14 cellular contexts compared by ENCODE assay signal in the genomic region with DNA sequence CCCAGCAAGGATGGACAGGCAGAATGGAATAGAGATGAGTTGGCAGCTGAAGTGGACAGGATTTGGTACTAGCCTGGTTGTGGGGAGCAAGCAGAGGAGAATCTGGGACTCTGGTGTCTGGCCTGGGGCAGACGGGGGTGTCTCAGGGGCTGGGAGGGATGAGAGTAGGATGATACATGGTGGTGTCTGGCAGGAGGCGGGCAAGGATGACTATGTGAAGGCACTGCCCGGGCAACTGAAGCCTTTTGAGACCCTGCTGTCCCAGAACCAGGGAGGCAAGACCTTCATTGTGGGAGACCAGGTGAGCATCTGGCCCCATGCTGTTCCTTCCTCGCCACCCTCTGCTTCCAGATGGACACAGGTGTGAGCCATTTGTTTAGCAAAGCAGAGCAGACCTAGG. TPM values are rescaled to one million over a fixed set of nuclear protein-coding genes. Genes with fewer than 3 reads are reported as not detected.
DNase-seq lines count a peak whose midpoint lies in the region; ATAC-seq, FAIRE-seq and TF ChIP-seq lines count a peak whose summit lies in the region.
"Had no signal": no experiment of that assay in that cellular context is flagged by ENCODE, and none has a peak within 500 bp of the region (broad histone marks: within the 10 kb centered on the region; RNA-seq: fewer than 3 reads in every experiment).

No MANE protein-coding gene starts in this region.

- H3K4me3 ChIP-seq in CD4-positive, CD25-positive, alpha-beta regulatory T cell (ENCODE audit: low read depth, low read length), result no peak overlapping the region
- H3K4me3 ChIP-seq in IMR-90 (ENCODE audit: insufficient read depth, low read depth, low read length), result no peak overlapping the region
- H3K4me3 ChIP-seq in GM12878, result peak overlapping the region; percentile 85
- H3K4me3 ChIP-seq: prostate gland had no signal

- H3K79me2 ChIP-seq in GM12878 (ENCODE audit: control insufficient read depth, insufficient read depth, low read length), result peaks cover 42% of the 10 kb centered on the region

- H3K9me1 ChIP-seq in IMR-90 (ENCODE audit: insufficient read depth, low read length), result peaks cover 16% of the 10 kb centered on the region

- H2BK5ac ChIP-seq in IMR-90 (ENCODE audit: low read depth, low read length, poor library complexity, severe bottlenecking), result no peak overlapping the region

- peak overlapping the region; percentile 20 to 89 (median 65) for H3K4me3 Mint-ChIP-seq in CD4-positive, CD25-positive, alpha-beta regulatory T cell
- H3K4me3 Mint-ChIP-seq in natural killer cell treated with Interleukin-12 subunit alpha and Interleukin-12 subunit beta and Interleukin-15 and Interleukin-18, amount 100 ng/mL, for 72 hours, result peak overlapping the region; percentile 73

- peaks cover 0 to 2% (median 0%) of the 10 kb centered on the region in 7 donors for H3K9me3 Mint-ChIP-seq in CD4-positive, CD25-positive, alpha-beta regulatory T cell
- no peaks in the 10 kb centered on the region for H3K9me3 Mint-ChIP-seq in natural killer cell treated with Interleukin-12 subunit alpha and Interleukin-12 subunit beta and Interleukin-15 and Interleukin-18, amount 100 ng/mL, for 72 hours

- BruUV-seq in IMR-90 (replicated peaks; lab: Mats Ljungman, UMichigan) (no TSS peak), GM12878 (replicated peaks; lab: Mats Ljungman, UMichigan) (TSS peak; percentile 74)

- no peak overlapping the region for H4K91ac ChIP-seq in IMR-90 (ENCODE audit: insufficient read depth, low read depth, low read length)

- H4K8ac ChIP-seq in IMR-90 (ENCODE audit: low read depth in 2 of 2, low read length in 2 of 2), result no peak overlapping the region

- no peaks in the 10 kb centered on the region for H3K9me3 ChIP-seq in CD4-positive, CD25-positive, alpha-beta regulatory T cell (ENCODE audit: control insufficient read depth in 2 of 2, low read length in 2 of 2)
- no peaks in the 10 kb centered on the region for H3K9me3 ChIP-seq in IMR-90 (ENCODE audit: control insufficient read depth, insufficient read depth, low read length)
- H3K9me3 ChIP-seq in GM12878 (replicated peaks; ENCODE audit: control insufficient read depth, insufficient read depth, low read length), result peaks cover 7% of the 10 kb centered on the region; the same call in 2 of the 3 replicates
- H3K9me3 ChIP-seq: prostate gland, tibial artery had no signal

- no peak overlapping the region for H2BK120ac ChIP-seq in IMR-90 (ENCODE audit: low read depth, low read length)

- H3K36me3 ChIP-seq in CD4-positive, CD25-positive, alpha-beta regulatory T cell (ENCODE audit: control insufficient read depth, insufficient read depth, low read length), result no peaks in the 10 kb centered on the region
- H3K36me3 ChIP-seq in IMR-90 (ENCODE audit: control insufficient read depth, insufficient read depth, low read length) (peaks cover 20% of the 10 kb centered on the region), GM12878 (ENCODE audit: control insufficient read depth in 2 of 2, insufficient read depth in 2 of 2, low read length in 1 of 2) (peaks cover 4 to 8% of the 10 kb centered on the region in 2 experiments; a peak in 3 of 4 replicates)
- H3K36me3 ChIP-seq: prostate gland had no signal

- H3K14ac ChIP-seq in IMR-90 (replicated peaks; ENCODE audit: low read depth, low read length), result no peak overlapping the region

- 94% methylated on average over 3 of the region's 4 CpGs; no CpG with 5 or more reads in 1 of the 2 experiments for WGBS in IMR-90 (ENCODE audit: extremely low coverage in 2 of 2, insufficient read length in 1 of 2), 2 experiments
- 69% methylated on average over 4 of the region's 4 CpGs for WGBS in GM12878 (ENCODE audit: insufficient coverage, insufficient replicate concordance, low lambda C conversion rate, missing lambda C conversion rate)

- TF ChIP-seq RAD21 in IMR-90 (IDR thresholded peaks at IDR 0.05; ENCODE audit: low read length) (no peak), GM12878 (IDR thresholded peaks at IDR 0.05; ENCODE audit: insufficient read depth, low read depth, low read length) (no peak)

- peaks cover 6% of the 10 kb centered on the region for H3K36me3 Mint-ChIP-seq in CD4-positive, CD25-positive, alpha-beta regulatory T cell
- peaks cover 20% of the 10 kb centered on the region for H3K36me3 Mint-ChIP-seq in natural killer cell treated with Interleukin-12 subunit alpha and Interleukin-12 subunit beta and Interleukin-15 and Interleukin-18, amount 100 ng/mL, for 72 hours

- in situ Hi-C loops in IMR-90 (cut with MboI; ENCODE audit: low sequenced_read_pairs) (no loop called here), GM12878 (cut with MboI) (no loop called here)

- H3K4ac ChIP-seq in IMR-90 (ENCODE audit: low read depth, low read length), result no peak overlapping the region

- peaks cover 14% of the 10 kb centered on the region for H3K4me1 ChIP-seq in CD4-positive, CD25-positive, alpha-beta regulatory T cell (ENCODE audit: control insufficient read depth, insufficient read depth, low read length, poor library complexity, severe bottlenecking)
- H3K4me1 ChIP-seq in IMR-90 (ENCODE audit: control insufficient read depth, insufficient read depth, low read length) (peaks cover 11% of the 10 kb centered on the region), GM12878 (ENCODE audit: control insufficient read depth, insufficient read depth, low read length) (peaks cover 51% of the 10 kb centered on the region)

- H3K27ac ChIP-seq in CD4-positive, CD25-positive, alpha-beta regulatory T cell (ENCODE audit: insufficient read depth, low read length, poor library complexity, severe bottlenecking), result no peak overlapping the region
- H3K27ac ChIP-seq in IMR-90 (ENCODE audit: insufficient read depth, low read length), result no peak overlapping the region
- peak overlapping the region; percentile 64 for H3K27ac ChIP-seq in GM12878 (ENCODE audit: control insufficient read depth, insufficient read depth)

- TF ChIP-seq CTCF in IMR-90 (conservative IDR thresholded peaks at IDR 0.05; ENCODE audit: low read depth, low read length) (no peak), GM12878 (IDR thresholded peaks at IDR 0.05 in 2 of 3, conservative IDR thresholded peaks at IDR 0.05 in 1 of 3; ENCODE audit: control insufficient read depth in 2 of 3, extremely low read depth in 1 of 3, insufficient read depth in 1 of 3, low read depth in 3 of 3, low read length in 3 of 3) (no peak)

- no peak for ATAC-seq in CD4-positive, CD25-positive, alpha-beta regulatory T cell (ENCODE audit: low read depth in 2 of 2)
- ATAC-seq in IMR-90 (ENCODE audit: low read depth) (no peak), GM12878 (no peak), GM19452 (IDR thresholded peaks at IDR 0.05; ENCODE audit: unreplicated experiment) (no peak), GM21381 (IDR thresholded peaks at IDR 0.05; ENCODE audit: unreplicated experiment) (no peak)
- ATAC-seq in natural killer cell treated with Interleukin-12 subunit alpha and Interleukin-12 subunit beta and Interleukin-15 and Interleukin-18, amount 100 ng/mL, for 72 hours, result no peak

- H2AK5ac ChIP-seq in IMR-90 (ENCODE audit: low read depth, low read length), result no peak overlapping the region

- no peak overlapping the region for H2BK15ac ChIP-seq in IMR-90 (ENCODE audit: low read depth, low read length)

- peaks cover 14% of the 10 kb centered on the region for H3K27me3 Mint-ChIP-seq in CD4-positive, CD25-positive, alpha-beta regulatory T cell
- no peaks in the 10 kb centered on the region for H3K27me3 Mint-ChIP-seq in natural killer cell treated with Interleukin-12 subunit alpha and Interleukin-12 subunit beta and Interleukin-15 and Interleukin-18, amount 100 ng/mL, for 72 hours

- no peak overlapping the region for H4K5ac ChIP-seq in IMR-90 (ENCODE audit: low read depth, low read length)

- POLR2A ChIA-PET in IMR-90 (lab: Charles Lee; ENCODE audit: unreplicated experiment), result no interaction called here
- POLR2A ChIA-PET in GM12878 (lab: Charles Lee), result interaction anchor here (1.2 to 2.5 kb wide), 3 partner anchors 10 to 43 kb away, joined by 4 to 6 read pairs (median 4); no protein-coding TSS in a partner anchor

- H2AFZ ChIP-seq in IMR-90 (replicated peaks; ENCODE audit: low read length, poor library complexity) (no peak overlapping the region), GM12878 (ENCODE audit: control insufficient read depth, low read depth, low read length) (no peak overlapping the region)

- H3K27me3 ChIP-seq in CD4-positive, CD25-positive, alpha-beta regulatory T cell (ENCODE audit: control insufficient read depth, insufficient read depth, low read length), result no peaks in the 10 kb centered on the region
- H3K27me3 ChIP-seq in IMR-90 (ENCODE audit: control insufficient read depth, insufficient read depth, low read length) (peaks cover 6% of the 10 kb centered on the region; the same call in 1 of the 2 replicates), GM12878 (replicated peaks in 1 of 2; ENCODE audit: control insufficient read depth in 2 of 2, insufficient read depth in 2 of 2, low read length in 1 of 2) (no peaks in the 10 kb centered on the region)
- H3K27me3 ChIP-seq: tibial artery had no signal

- no peak overlapping the region for H2BK20ac ChIP-seq in IMR-90 (ENCODE audit: low read depth, low read length)

- intact Hi-C loops in IMR-90 (cut with micrococcal nuclease), result no loop called here
- intact Hi-C loops in GM12878 (cut with micrococcal nuclease; ENCODE audit: unreplicated experiment), result no loop called here
- intact Hi-C loops in posterior cingulate gyrus (cut with DNase I), result loop anchor here (10.0 kb wide), 1 partner anchor 71 kb away; no protein-coding TSS in a partner anchor

- no peak overlapping the region for H3K56ac ChIP-seq in IMR-90 (ENCODE audit: extremely low read depth, insufficient read depth, low read length)

- FAIRE-seq in GM12878 (lab: Jason Lieb, UNC), result no peak
- FAIRE-seq: bronchial epithelial cell had no signal

- peaks cover 9 to 44% (median 23%) of the 10 kb centered on the region in 4 donors for H3K4me1 Mint-ChIP-seq in CD4-positive, CD25-positive, alpha-beta regulatory T cell
- H3K4me1 Mint-ChIP-seq in natural killer cell treated with Interleukin-12 subunit alpha and Interleukin-12 subunit beta and Interleukin-15 and Interleukin-18, amount 100 ng/mL, for 72 hours (ENCODE audit: low read depth in 2 of 2), result peaks cover 46 to 50% of the 10 kb centered on the region in 2 donors

- H2AK9ac ChIP-seq in IMR-90 (replicated peaks; ENCODE audit: low read depth, low read length, poor library complexity), result no peak overlapping the region

- H3K18ac ChIP-seq in IMR-90 (ENCODE audit: low read depth, low read length), result no peak overlapping the region

- no peak for TF ChIP-seq POLR2A in IMR-90 (IDR thresholded peaks at IDR 0.05; ENCODE audit: low read depth, low read length)
- TF ChIP-seq POLR2A in GM12878 (IDR thresholded peaks at IDR 0.05; ENCODE audit: low read depth, low read length), result no peak

- SMC1A ChIA-PET in GM12878 (lab: Charles Lee; ENCODE audit: uncharacterized antibody, unreplicated experiment), result interaction anchor here (0.8 to 3.3 kb wide), 5 partner anchors 15 to 30 kb away, joined by 3 to 9 read pairs (median 5); no protein-coding TSS in a partner anchor

- no peak for TF ChIP-seq EP300 in GM12878 (IDR thresholded peaks at IDR 0.05; ENCODE audit: borderline replicate concordance in 1 of 2, control insufficient read depth in 1 of 2, low read depth in 2 of 2, low read length in 2 of 2)

- no peak for DNase-seq in CD4-positive, CD25-positive, alpha-beta regulatory T cell
- DNase-seq in IMR-90, result no peak
- DNase-seq in GM12878 (ENCODE audit: low read depth, low spot score), result no peak
- no peak for DNase-seq in natural killer cell treated with Interleukin-12 subunit alpha and Interleukin-12 subunit beta and Interleukin-15 and Interleukin-18, amount 100 ng/mL, for 72 hours (ENCODE audit: low spot score)
- no peak for DNase-seq in posterior cingulate gyrus
- DNase-seq in ureter (ENCODE audit: low spot score), result no peak
- DNase-seq: NCI-H82; stimulated activated CD4-positive, alpha-beta T cell treated with anti-CD3 and anti-CD28 coated beads, Interleukin-4, amount 100 ng/mL, for 4 hours; tibial artery had no signal

- no peak overlapping the region; the same call in 1 of the 2 replicates for H3K23ac ChIP-seq in IMR-90 (ENCODE audit: low read depth, low read length)

- H3K27ac Mint-ChIP-seq in CD4-positive, CD25-positive, alpha-beta regulatory T cell, result peak overlapping the region; percentile 53 to 90 (median 88)
- H3K27ac Mint-ChIP-seq in natural killer cell treated with Interleukin-12 subunit alpha and Interleukin-12 subunit beta and Interleukin-15 and Interleukin-18, amount 100 ng/mL, for 72 hours, result peak overlapping the region; percentile 52 to 58

- peaks cover 31% of the 10 kb centered on the region for H4K20me1 ChIP-seq in IMR-90 (ENCODE audit: insufficient read depth, low read length)
- H4K20me1 ChIP-seq in GM12878 (ENCODE audit: control insufficient read depth, insufficient read depth), result no peaks in the 10 kb centered on the region

- H3K4me2 ChIP-seq in IMR-90 (ENCODE audit: low read depth, low read length) (peak overlapping the region; percentile 81; the same call in 1 of the 2 replicates), GM12878 (ENCODE audit: control insufficient read depth, insufficient read depth) (peak overlapping the region; percentile 96)

- CTCF ChIA-PET in IMR-90 (lab: Yijun Ruan, JAX), result no interaction called here
- CTCF ChIA-PET in GM12878 (lab: Yijun Ruan, JAX), result interaction anchor here (0.5 to 5.8 kb wide), 5 partner anchors 14 to 715 kb away, joined by 3 to 54 read pairs (median 4); no protein-coding TSS in a partner anchor

- no peak overlapping the region for H3K9ac ChIP-seq in IMR-90 (ENCODE audit: low read depth, low read length)
- H3K9ac ChIP-seq in GM12878 (ENCODE audit: control insufficient read depth, insufficient read depth, low read length), result peak overlapping the region; percentile 43; the same call in 1 of the 2 replicates

- RAD21 ChIA-PET in GM12878 (lab: Charles Lee; ENCODE audit: unreplicated experiment), result interaction anchor here (1.4 to 2.9 kb wide), 3 partner anchors 10 to 28 kb away, joined by 3 to 9 read pairs (median 4); no protein-coding TSS in a partner anchor

- dilution Hi-C loops in IMR-90 (cut with HindIII; ENCODE audit: low sequenced_read_pairs, unreplicated experiment), result no loop called here

- H3K79me1 ChIP-seq in IMR-90 (ENCODE audit: low read depth in 1 of 2, low read length in 2 of 2), result peaks cover 18 to 45% of the 10 kb centered on the region in 2 experiments

RNA-seq across cellular contexts. Expression of a gene that starts 2.3 kb away (rescaled TPM):
- 55.7 TPM for total RNA-seq in CD4-positive, CD25-positive, alpha-beta regulatory T cell
- polyA plus RNA-seq in CD4-positive, CD25-positive, alpha-beta regulatory T cell, result 100 to 1,000 TPM; 180 to 231 (median 219) TPM
- total RNA-seq in IMR-90 (2012; rRNA removed) (947 and 1,000 TPM in 2 replicates), GM12878 (2014; rRNA removed) (1,623 and 1,788 TPM in 2 replicates), GM12878 (2014; rRNA removed; fragmentation: Illumina TruSeq; extraction: Trizol) (587 and 627 TPM in 2 replicates), GM12878 (2021) (831 and 852 TPM in 2 replicates), ureter (771 TPM)
- polyA plus RNA-seq in IMR-90 (2012; rRNA removed) (1,539 and 1,653 TPM in 2 replicates), GM12878 (2011; rRNA removed) (511 and 1,079 TPM in 2 replicates), GM12878 (2014; fragmentation: Illumina TruSeq; extraction: Trizol) (158 and 501 TPM in 2 replicates), GM12878 (2014; fragmentation: Nextera tagmentation; extraction: Ambion mirVana) (100 to 1,000 TPM; 469 to 685 TPM), GM12878 (2014; rRNA removed) (1,173 and 1,340 TPM in 2 replicates), GM12878 (2016; fragmentation: Nextera tagmentation; extraction: Ambion mirVana) (1,000 to 10,000 TPM; 1,222 to 1,443 TPM)
- 997 and 1,624 TPM in 2 replicates for polyA plus RNA-seq in IMR-90 (2012; cell fraction: cytosol; rRNA removed)
- polyA plus RNA-seq in IMR-90 (2012; cell fraction: nucleus; rRNA removed; ENCODE audit: low replicate concordance), result 354 and 763 TPM in 2 replicates
- total RNA-seq in GM12878 (2013; cell fraction: nucleolus; rRNA removed), result 76.8 and 83.9 TPM in 2 replicates
- polyA plus RNA-seq in GM12878 (2011; ENCODE audit: low read depth), result 420 TPM
- 1,654 and 1,666 TPM in 2 replicates for polyA plus RNA-seq in GM12878 (2011; cell fraction: cytosol; rRNA removed)
- 1,290 and 1,384 TPM in 2 replicates for polyA plus RNA-seq in GM12878 (2011; cell fraction: nucleus; rRNA removed)
- 985 and 986 TPM in 2 replicates for polyA plus RNA-seq in GM12878 (2012)
- 586 and 669 TPM in 2 replicates for polyA minus RNA-seq in GM12878 (2011; rRNA and poly(A)+ RNA removed)
- polyA minus RNA-seq in GM12878 (2011; cell fraction: cytosol; rRNA and poly(A)+ RNA removed), result 272 and 288 TPM in 2 replicates
- polyA minus RNA-seq in GM12878 (2011; cell fraction: nucleus; rRNA and poly(A)+ RNA removed), result 191 and 230 TPM in 2 replicates
- total RNA-seq in natural killer cell treated with Interleukin-12 subunit alpha and Interleukin-12 subunit beta and Interleukin-15 and Interleukin-18, amount 100 ng/mL, for 72 hours, result 100 to 1,000 TPM; 539 to 557 TPM

RNA-seq across cellular contexts. Expression of a gene that starts 20.8 kb away (rescaled TPM):
- total RNA-seq in CD4-positive, CD25-positive, alpha-beta regulatory T cell, result 204 TPM
- 100 to 1,000 TPM; 101 to 128 (median 113) TPM for polyA plus RNA-seq in CD4-positive, CD25-positive, alpha-beta regulatory T cell
- total RNA-seq in IMR-90 (2012; rRNA removed), result 119 and 120 TPM in 2 replicates
- polyA plus RNA-seq in IMR-90 (2012; rRNA removed), result 133 and 148 TPM in 2 replicates
- 171 and 178 TPM in 2 replicates for polyA plus RNA-seq in IMR-90 (2012; cell fraction: cytosol; rRNA removed)
- 491 and 899 TPM in 2 replicates for polyA plus RNA-seq in IMR-90 (2012; cell fraction: nucleus; rRNA removed; ENCODE audit: low replicate concordance)
- total RNA-seq in GM12878 (2013; cell fraction: nucleolus; rRNA removed), result 213 and 251 TPM in 2 replicates
- total RNA-seq in GM12878 (2014; rRNA removed), result 301 and 330 TPM in 2 replicates
- 162 and 166 TPM in 2 replicates for total RNA-seq in GM12878 (2014; rRNA removed; fragmentation: Illumina TruSeq; extraction: Trizol)
- 310 and 312 TPM in 2 replicates for total RNA-seq in GM12878 (2021)
- 75.2 TPM for polyA plus RNA-seq in GM12878 (2011; ENCODE audit: low read depth)
- polyA plus RNA-seq in GM12878 (2011; rRNA removed), result 97.9 and 184 TPM in 2 replicates
- 278 and 410 TPM in 2 replicates for polyA plus RNA-seq in GM12878 (2011; cell fraction: cytosol; rRNA removed)
- polyA plus RNA-seq in GM12878 (2011; cell fraction: nucleus; rRNA removed), result 516 and 698 TPM in 2 replicates
- polyA plus RNA-seq in GM12878 (2012), result 210 and 225 TPM in 2 replicates
- polyA plus RNA-seq in GM12878 (2014; fragmentation: Illumina TruSeq; extraction: Trizol), result 37.6 and 129 TPM in 2 replicates
- 10 to 100 TPM in 1 of 2 experiments, 1 to 10 TPM in 1; 8.2 to 51.7 TPM for polyA plus RNA-seq in GM12878 (2014; fragmentation: Nextera tagmentation; extraction: Ambion mirVana)
- polyA plus RNA-seq in GM12878 (2014; rRNA removed), result 277 and 312 TPM in 2 replicates
- polyA plus RNA-seq in GM12878 (2016; fragmentation: Nextera tagmentation; extraction: Ambion mirVana), result 100 to 1,000 TPM; 348 to 380 TPM
- 107 and 172 TPM in 2 replicates for polyA minus RNA-seq in GM12878 (2011; rRNA and poly(A)+ RNA removed)
- polyA minus RNA-seq in GM12878 (2011; cell fraction: cytosol; rRNA and poly(A)+ RNA removed), result 90.7 and 96.4 TPM in 2 replicates
- 83.2 and 139 TPM in 2 replicates for polyA minus RNA-seq in GM12878 (2011; cell fraction: nucleus; rRNA and poly(A)+ RNA removed)
- total RNA-seq in natural killer cell treated with Interleukin-12 subunit alpha and Interleukin-12 subunit beta and Interleukin-15 and Interleukin-18, amount 100 ng/mL, for 72 hours, result 100 to 1,000 TPM; 246 to 381 TPM
- 199 TPM for total RNA-seq in ureter

RNA-seq across cellular contexts. Expression of a gene that starts 43.8 kb away (rescaled TPM):
- 1.9 TPM for total RNA-seq in CD4-positive, CD25-positive, alpha-beta regulatory T cell
- polyA plus RNA-seq in CD4-positive, CD25-positive, alpha-beta regulatory T cell, result 1 to 10 TPM; 1.2 to 3.7 (median 2.6) TPM
- total RNA-seq in IMR-90 (2012; rRNA removed) (0.83 and 1.4 TPM in 2 replicates), GM12878 (2014; rRNA removed) (15.9 and 18.2 TPM in 2 replicates), GM12878 (2014; rRNA removed; fragmentation: Illumina TruSeq; extraction: Trizol) (3.3 and 4.8 TPM in 2 replicates), GM12878 (2021) (16.5 and 16.9 TPM in 2 replicates), ureter (6.9 TPM)
- polyA plus RNA-seq in IMR-90 (2012; rRNA removed) (2.5 and 3.2 TPM in 2 replicates), GM12878 (2011; rRNA removed) (1.6 and 3.7 TPM in 2 replicates), GM12878 (2014; fragmentation: Illumina TruSeq; extraction: Trizol) (0.30 and 2.9 TPM in 2 replicates), GM12878 (2014; fragmentation: Nextera tagmentation; extraction: Ambion mirVana) (1 to 10 TPM in 1 of 2 experiments, under 1 TPM in 1; 0.32 to 1.1 TPM), GM12878 (2014; rRNA removed) (14.9 and 18.8 TPM in 2 replicates), GM12878 (2016; fragmentation: Nextera tagmentation; extraction: Ambion mirVana) (10 to 100 TPM; 16.9 to 17.7 TPM)
- polyA plus RNA-seq in IMR-90 (2012; cell fraction: cytosol; rRNA removed), result 4.3 and 4.7 TPM in 2 replicates
- 4.2 and 7.7 TPM in 2 replicates for polyA plus RNA-seq in IMR-90 (2012; cell fraction: nucleus; rRNA removed; ENCODE audit: low replicate concordance)
- total RNA-seq in GM12878 (2013; cell fraction: nucleolus; rRNA removed), result 10.2 and 10.6 TPM in 2 replicates
- polyA plus RNA-seq in GM12878 (2011; ENCODE audit: low read depth), result 2.4 TPM
- 12.1 and 15.1 TPM in 2 replicates for polyA plus RNA-seq in GM12878 (2011; cell fraction: cytosol; rRNA removed)
- polyA plus RNA-seq in GM12878 (2011; cell fraction: nucleus; rRNA removed), result 27.4 and 32.4 TPM in 2 replicates
- 12.1 and 17.5 TPM in 2 replicates for polyA plus RNA-seq in GM12878 (2012)
- 2.5 and 5.0 TPM in 2 replicates for polyA minus RNA-seq in GM12878 (2011; rRNA and poly(A)+ RNA removed)
- 6.7 and 6.8 TPM in 2 replicates for polyA minus RNA-seq in GM12878 (2011; cell fraction: cytosol; rRNA and poly(A)+ RNA removed)
- polyA minus RNA-seq in GM12878 (2011; cell fraction: nucleus; rRNA and poly(A)+ RNA removed), result 13.8 and 19.5 TPM in 2 replicates
- total RNA-seq in natural killer cell treated with Interleukin-12 subunit alpha and Interleukin-12 subunit beta and Interleukin-15 and Interleukin-18, amount 100 ng/mL, for 72 hours, result 10 to 100 TPM in 1 of 2 donors, 1 to 10 TPM in 1; 9.9 to 11.5 TPM

RNA-seq across cellular contexts. Expression of a gene that starts 53.7 kb away (rescaled TPM):
- not detected for total RNA-seq in CD4-positive, CD25-positive, alpha-beta regulatory T cell
- not detected for polyA plus RNA-seq in CD4-positive, CD25-positive, alpha-beta regulatory T cell
- not detected in 2 replicates for total RNA-seq in IMR-90 (2012; rRNA removed)
- polyA plus RNA-seq in IMR-90 (2012; rRNA removed), result not detected in 2 replicates
- polyA plus RNA-seq in IMR-90 (2012; cell fraction: cytosol; rRNA removed), result not detected in 2 replicates
- not detected in 2 replicates for polyA plus RNA-seq in IMR-90 (2012; cell fraction: nucleus; rRNA removed; ENCODE audit: low replicate concordance)
- 0.32 TPM in 1 of 2 replicates, not detected in the other for total RNA-seq in GM12878 (2013; cell fraction: nucleolus; rRNA removed)
- 0.22 and 0.23 TPM in 2 replicates for total RNA-seq in GM12878 (2014; rRNA removed)
- total RNA-seq in GM12878 (2014; rRNA removed; fragmentation: Illumina TruSeq; extraction: Trizol), result 0.18 TPM in 1 of 2 replicates, not detected in the other
- total RNA-seq in GM12878 (2021), result 0.16 and 0.26 TPM in 2 replicates
- not detected for polyA plus RNA-seq in GM12878 (2011; ENCODE audit: low read depth)
- not detected in 2 replicates for polyA plus RNA-seq in GM12878 (2011; rRNA removed)
- 0.07 and 0.13 TPM in 2 replicates for polyA plus RNA-seq in GM12878 (2011; cell fraction: cytosol; rRNA removed)
- polyA plus RNA-seq in GM12878 (2011; cell fraction: nucleus; rRNA removed), result 0.25 and 0.27 TPM in 2 replicates
- 0.08 TPM in 1 of 2 replicates, not detected in the other for polyA plus RNA-seq in GM12878 (2012)
- 0.10 and 0.16 TPM in 2 replicates for polyA plus RNA-seq in GM12878 (2014; fragmentation: Illumina TruSeq; extraction: Trizol)
- polyA plus RNA-seq in GM12878 (2014; fragmentation: Nextera tagmentation; extraction: Ambion mirVana), result not detected
- polyA plus RNA-seq in GM12878 (2014; rRNA removed), result 0.15 and 0.44 TPM in 2 replicates
- under 1 TPM in 1 of 2 experiments, not detected in 1; 0.17 TPM for polyA plus RNA-seq in GM12878 (2016; fragmentation: Nextera tagmentation; extraction: Ambion mirVana)
- not detected in 2 replicates for polyA minus RNA-seq in GM12878 (2011; rRNA and poly(A)+ RNA removed)
- polyA minus RNA-seq in GM12878 (2011; cell fraction: cytosol; rRNA and poly(A)+ RNA removed), result not detected in 2 replicates
- polyA minus RNA-seq in GM12878 (2011; cell fraction: nucleus; rRNA and poly(A)+ RNA removed), result not detected in 2 replicates
- total RNA-seq in natural killer cell treated with Interleukin-12 subunit alpha and Interleukin-12 subunit beta and Interleukin-15 and Interleukin-18, amount 100 ng/mL, for 72 hours, result not detected
- not detected for total RNA-seq in ureter
- total RNA-seq: bronchial epithelial cell; prostate gland; T-helper 1 cell treated with Interleukin-12 subunit alpha and Interleukin-12 subunit beta and Interleukin-4 antibody, amounts not matched to agents 30 ng/mL and 1 ng/mL, for 36 hours had no signal
